ENCODE assay signal across 1 cellular context in genomic region chr11:117143871-117144476, GRCh38.
TF ChIP-seq lines count a peak whose summit lies in the region.

Gene PAFAH1B2, plus strand, starts transcription at chr11:117144287. Its CDS starts 8,161 bp downstream, at chr11:117152448.

TF ChIP-seq in HepG2, 621 proteins besides CTCF, POLR2A, EP300 and RAD21 (continued from another document and continues in another):
- TF ChIP-seq, protein P1, sequence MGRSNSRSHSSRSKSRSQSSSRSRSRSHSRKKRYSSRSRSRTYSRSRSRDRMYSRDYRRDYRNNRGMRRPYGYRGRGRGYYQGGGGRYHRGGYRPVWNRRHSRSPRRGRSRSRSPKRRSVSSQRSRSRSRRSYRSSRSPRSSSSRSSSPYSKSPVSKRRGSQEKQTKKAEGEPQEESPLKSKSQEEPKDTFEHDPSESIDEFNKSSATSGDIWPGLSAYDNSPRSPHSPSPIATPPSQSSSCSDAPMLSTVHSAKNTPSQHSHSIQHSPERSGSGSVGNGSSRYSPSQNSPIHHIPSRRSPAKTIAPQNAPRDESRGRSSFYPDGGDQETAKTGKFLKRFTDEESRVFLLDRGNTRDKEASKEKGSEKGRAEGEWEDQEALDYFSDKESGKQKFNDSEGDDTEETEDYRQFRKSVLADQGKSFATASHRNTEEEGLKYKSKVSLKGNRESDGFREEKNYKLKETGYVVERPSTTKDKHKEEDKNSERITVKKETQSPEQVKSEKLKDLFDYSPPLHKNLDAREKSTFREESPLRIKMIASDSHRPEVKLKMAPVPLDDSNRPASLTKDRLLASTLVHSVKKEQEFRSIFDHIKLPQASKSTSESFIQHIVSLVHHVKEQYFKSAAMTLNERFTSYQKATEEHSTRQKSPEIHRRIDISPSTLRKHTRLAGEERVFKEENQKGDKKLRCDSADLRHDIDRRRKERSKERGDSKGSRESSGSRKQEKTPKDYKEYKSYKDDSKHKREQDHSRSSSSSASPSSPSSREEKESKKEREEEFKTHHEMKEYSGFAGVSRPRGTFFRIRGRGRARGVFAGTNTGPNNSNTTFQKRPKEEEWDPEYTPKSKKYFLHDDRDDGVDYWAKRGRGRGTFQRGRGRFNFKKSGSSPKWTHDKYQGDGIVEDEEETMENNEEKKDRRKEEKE (IDR thresholded peaks at IDR 0.05): no peak
- TF ChIP-seq NFKB2 (CRISPR knock-in tag; IDR thresholded peaks at IDR 0.05; ENCODE audit: borderline replicate concordance) (peak; percentile 67; the same call in 1 of the 2 replicates), ZNF776 (CRISPR knock-in tag; IDR thresholded peaks at IDR 0.05) (peak; percentile 96), JUND (CRISPR knock-in tag; IDR thresholded peaks at IDR 0.05) (no peak), HOXA9 (CRISPR knock-in tag; IDR thresholded peaks at IDR 0.05; ENCODE audit: borderline replicate concordance) (0 out of 2 replicates have a peak, but pooled peaks have one; percentile 58), SNAPC5 (CRISPR knock-in tag; IDR thresholded peaks at IDR 0.05; ENCODE audit: borderline replicate concordance) (no peak), ZNF407 (CRISPR knock-in tag; IDR thresholded peaks at IDR 0.05; ENCODE audit: not compliant biosample characterization) (peak; percentile 94), NFE2L2 (IDR thresholded peaks at IDR 0.05; ENCODE audit: low read length) (no peak), ZNF543 (CRISPR knock-in tag; IDR thresholded peaks at IDR 0.05) (peak; percentile 76; the same call in 1 of the 2 replicates), SNAPC2 (CRISPR knock-in tag; IDR thresholded peaks at IDR 0.05) (no peak), ZNF816 (CRISPR knock-in tag; IDR thresholded peaks at IDR 0.05; ENCODE audit: borderline replicate concordance) (peak; percentile 47; the same call in 1 of the 2 replicates), ZNF124 (CRISPR knock-in tag; IDR thresholded peaks at IDR 0.05) (peak; percentile 66; the same call in 1 of the 2 replicates), FOXC1 (CRISPR knock-in tag; IDR thresholded peaks at IDR 0.05; ENCODE audit: borderline replicate concordance) (peak; percentile 86; the same call in 1 of the 2 replicates), HOXA3 (CRISPR knock-in tag; IDR thresholded peaks at IDR 0.05) (peak; percentile 90), ZBTB7B (CRISPR knock-in tag; IDR thresholded peaks at IDR 0.05) (no peak; the same call in 1 of the 2 replicates), ZNF629 (CRISPR knock-in tag; conservative IDR thresholded peaks at IDR 0.05) (0 out of 2 replicates have a peak, but pooled peaks have one; percentile 4), ZFP62 (CRISPR knock-in tag; IDR thresholded peaks at IDR 0.05) (no peak), ZNF781 (CRISPR knock-in tag; IDR thresholded peaks at IDR 0.05; ENCODE audit: borderline replicate concordance, not compliant biosample characterization) (peak; percentile 67), FOXO4 (CRISPR knock-in tag; conservative IDR thresholded peaks at IDR 0.05) (no peak), MAFF (IDR thresholded peaks at IDR 0.05; ENCODE audit: low read depth, low read length) (no peak), MTF2 (CRISPR knock-in tag; IDR thresholded peaks at IDR 0.05; ENCODE audit: borderline replicate concordance) (no peak), ZNF230 (CRISPR knock-in tag; IDR thresholded peaks at IDR 0.05) (0 out of 2 replicates have a peak, but pooled peaks have one; percentile 27), ARHGAP35 (CRISPR knock-in tag; IDR thresholded peaks at IDR 0.05; ENCODE audit: borderline replicate concordance) (peak; percentile 91), SKI (IDR thresholded peaks at IDR 0.05; ENCODE audit: partially characterized antibody) (peak; percentile 40)
- TF ChIP-seq, protein P2, sequence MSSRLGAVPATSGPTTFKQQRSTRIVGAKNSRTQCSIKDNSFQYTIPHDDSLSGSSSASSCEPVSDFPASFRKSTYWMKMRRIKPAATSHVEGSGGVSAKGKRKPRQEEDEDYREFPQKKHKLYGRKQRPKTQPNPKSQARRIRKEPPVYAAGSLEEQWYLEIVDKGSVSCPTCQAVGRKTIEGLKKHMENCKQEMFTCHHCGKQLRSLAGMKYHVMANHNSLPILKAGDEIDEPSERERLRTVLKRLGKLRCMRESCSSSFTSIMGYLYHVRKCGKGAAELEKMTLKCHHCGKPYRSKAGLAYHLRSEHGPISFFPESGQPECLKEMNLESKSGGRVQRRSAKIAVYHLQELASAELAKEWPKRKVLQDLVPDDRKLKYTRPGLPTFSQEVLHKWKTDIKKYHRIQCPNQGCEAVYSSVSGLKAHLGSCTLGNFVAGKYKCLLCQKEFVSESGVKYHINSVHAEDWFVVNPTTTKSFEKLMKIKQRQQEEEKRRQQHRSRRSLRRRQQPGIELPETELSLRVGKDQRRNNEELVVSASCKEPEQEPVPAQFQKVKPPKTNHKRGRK (CRISPR knock-in tag; IDR thresholded peaks at IDR 0.05): no peak
- TF ChIP-seq, protein P3, sequence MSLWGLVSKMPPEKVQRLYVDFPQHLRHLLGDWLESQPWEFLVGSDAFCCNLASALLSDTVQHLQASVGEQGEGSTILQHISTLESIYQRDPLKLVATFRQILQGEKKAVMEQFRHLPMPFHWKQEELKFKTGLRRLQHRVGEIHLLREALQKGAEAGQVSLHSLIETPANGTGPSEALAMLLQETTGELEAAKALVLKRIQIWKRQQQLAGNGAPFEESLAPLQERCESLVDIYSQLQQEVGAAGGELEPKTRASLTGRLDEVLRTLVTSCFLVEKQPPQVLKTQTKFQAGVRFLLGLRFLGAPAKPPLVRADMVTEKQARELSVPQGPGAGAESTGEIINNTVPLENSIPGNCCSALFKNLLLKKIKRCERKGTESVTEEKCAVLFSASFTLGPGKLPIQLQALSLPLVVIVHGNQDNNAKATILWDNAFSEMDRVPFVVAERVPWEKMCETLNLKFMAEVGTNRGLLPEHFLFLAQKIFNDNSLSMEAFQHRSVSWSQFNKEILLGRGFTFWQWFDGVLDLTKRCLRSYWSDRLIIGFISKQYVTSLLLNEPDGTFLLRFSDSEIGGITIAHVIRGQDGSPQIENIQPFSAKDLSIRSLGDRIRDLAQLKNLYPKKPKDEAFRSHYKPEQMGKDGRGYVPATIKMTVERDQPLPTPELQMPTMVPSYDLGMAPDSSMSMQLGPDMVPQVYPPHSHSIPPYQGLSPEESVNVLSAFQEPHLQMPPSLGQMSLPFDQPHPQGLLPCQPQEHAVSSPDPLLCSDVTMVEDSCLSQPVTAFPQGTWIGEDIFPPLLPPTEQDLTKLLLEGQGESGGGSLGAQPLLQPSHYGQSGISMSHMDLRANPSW (CRISPR knock-in tag; IDR thresholded peaks at IDR 0.05; ENCODE audit: borderline replicate concordance): 0 out of 2 replicates have a peak, but pooled peaks have one; percentile 62
- TF ChIP-seq, protein P4, sequence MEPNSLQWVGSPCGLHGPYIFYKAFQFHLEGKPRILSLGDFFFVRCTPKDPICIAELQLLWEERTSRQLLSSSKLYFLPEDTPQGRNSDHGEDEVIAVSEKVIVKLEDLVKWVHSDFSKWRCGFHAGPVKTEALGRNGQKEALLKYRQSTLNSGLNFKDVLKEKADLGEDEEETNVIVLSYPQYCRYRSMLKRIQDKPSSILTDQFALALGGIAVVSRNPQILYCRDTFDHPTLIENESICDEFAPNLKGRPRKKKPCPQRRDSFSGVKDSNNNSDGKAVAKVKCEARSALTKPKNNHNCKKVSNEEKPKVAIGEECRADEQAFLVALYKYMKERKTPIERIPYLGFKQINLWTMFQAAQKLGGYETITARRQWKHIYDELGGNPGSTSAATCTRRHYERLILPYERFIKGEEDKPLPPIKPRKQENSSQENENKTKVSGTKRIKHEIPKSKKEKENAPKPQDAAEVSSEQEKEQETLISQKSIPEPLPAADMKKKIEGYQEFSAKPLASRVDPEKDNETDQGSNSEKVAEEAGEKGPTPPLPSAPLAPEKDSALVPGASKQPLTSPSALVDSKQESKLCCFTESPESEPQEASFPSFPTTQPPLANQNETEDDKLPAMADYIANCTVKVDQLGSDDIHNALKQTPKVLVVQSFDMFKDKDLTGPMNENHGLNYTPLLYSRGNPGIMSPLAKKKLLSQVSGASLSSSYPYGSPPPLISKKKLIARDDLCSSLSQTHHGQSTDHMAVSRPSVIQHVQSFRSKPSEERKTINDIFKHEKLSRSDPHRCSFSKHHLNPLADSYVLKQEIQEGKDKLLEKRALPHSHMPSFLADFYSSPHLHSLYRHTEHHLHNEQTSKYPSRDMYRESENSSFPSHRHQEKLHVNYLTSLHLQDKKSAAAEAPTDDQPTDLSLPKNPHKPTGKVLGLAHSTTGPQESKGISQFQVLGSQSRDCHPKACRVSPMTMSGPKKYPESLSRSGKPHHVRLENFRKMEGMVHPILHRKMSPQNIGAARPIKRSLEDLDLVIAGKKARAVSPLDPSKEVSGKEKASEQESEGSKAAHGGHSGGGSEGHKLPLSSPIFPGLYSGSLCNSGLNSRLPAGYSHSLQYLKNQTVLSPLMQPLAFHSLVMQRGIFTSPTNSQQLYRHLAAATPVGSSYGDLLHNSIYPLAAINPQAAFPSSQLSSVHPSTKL (CRISPR knock-in tag; IDR thresholded peaks at IDR 0.05): peak; percentile 56
